Comparison of ENCODE assay signal across 21 cellular contexts in the genomic region with DNA sequence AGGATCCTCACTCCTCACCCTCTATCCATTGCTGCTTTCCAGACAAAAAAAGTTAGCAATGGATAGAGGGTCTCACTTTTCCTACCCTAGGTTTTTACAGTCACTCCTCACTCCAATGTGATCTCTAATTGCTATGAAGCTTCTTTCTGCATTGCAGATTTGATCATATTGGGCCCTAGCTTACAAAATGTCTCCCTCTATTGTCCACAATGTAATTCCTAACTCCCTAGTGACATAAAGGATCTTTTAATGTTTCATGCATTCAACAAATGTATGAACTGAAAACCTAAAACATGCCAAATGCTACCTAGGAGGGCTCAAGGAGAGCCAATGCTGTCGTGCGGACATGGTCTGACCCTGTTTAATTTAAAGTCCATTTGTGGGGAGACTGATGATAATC.
"Had no signal": no experiment of that assay in that cellular context is flagged by ENCODE, and none has a peak within 500 bp of the region (broad histone marks: within the 10 kb centered on the region; RNA-seq: fewer than 3 reads in every experiment).

No MANE protein-coding gene starts in this region.

- H3K9me3 ChIP-seq: gastrocnemius medialis, heart left ventricle had no signal

- H3K4me1 Mint-ChIP-seq: activated CD4-positive, alpha-beta T cell treated with anti-CD3 and anti-CD28 coated beads, Interleukin-2, amount 10 ng/mL, durations not matched to agents 7 days and 5 days; brain; nephron; stimulated activated memory B cell treated with anti-CD40 and anti-IgM and Interleukin-4, amounts not matched to agents 10 μg/mL and 1 μg/mL and 100 μg/mL, for 72 hours had no signal

- ATAC-seq: effector memory CD8-positive, alpha-beta T cell; gastrocnemius medialis; heart left ventricle; left ventricle myocardium superior; stimulated activated memory B cell treated with anti-CD40 and anti-IgM and Interleukin-4, amounts not matched to agents 10 μg/mL and 1 μg/mL and 100 μg/mL, for 72 hours had no signal

- H3K4me3 ChIP-seq: gastrocnemius medialis, heart left ventricle had no signal

- H3K27me3 ChIP-seq: gastrocnemius medialis, heart left ventricle had no signal

- H3K27me3 Mint-ChIP-seq: activated CD4-positive, alpha-beta T cell treated with anti-CD3 and anti-CD28 coated beads, Interleukin-2, amount 10 ng/mL, durations not matched to agents 7 days and 5 days; activated naive CD8-positive, alpha-beta T cell; brain; effector memory CD8-positive, alpha-beta T cell; stimulated activated memory B cell treated with anti-CD40 and anti-IgM and Interleukin-4, amounts not matched to agents 10 μg/mL and 1 μg/mL and 100 μg/mL, for 72 hours had no signal

- H3K36me3 ChIP-seq: gastrocnemius medialis, heart left ventricle had no signal

- H3K27ac Mint-ChIP-seq: activated CD4-positive, alpha-beta T cell treated with anti-CD3 and anti-CD28 coated beads, Interleukin-2, amount 10 ng/mL, durations not matched to agents 7 days and 5 days; activated naive CD8-positive, alpha-beta T cell; brain; effector memory CD8-positive, alpha-beta T cell; nephron; stimulated activated memory B cell treated with anti-CD40 and anti-IgM and Interleukin-4, amounts not matched to agents 10 μg/mL and 1 μg/mL and 100 μg/mL, for 72 hours had no signal

- H3K36me3 Mint-ChIP-seq: activated naive CD8-positive, alpha-beta T cell; brain; stimulated activated memory B cell treated with anti-CD40 and anti-IgM and Interleukin-4, amounts not matched to agents 10 μg/mL and 1 μg/mL and 100 μg/mL, for 72 hours had no signal

- H3K9me3 Mint-ChIP-seq: brain; nephron; stimulated activated memory B cell treated with anti-CD40 and anti-IgM and Interleukin-4, amounts not matched to agents 10 μg/mL and 1 μg/mL and 100 μg/mL, for 72 hours had no signal

- DNase-seq: activated CD4-positive, alpha-beta T cell treated with anti-CD3 and anti-CD28 coated beads, Interleukin-2, amount 10 ng/mL, durations not matched to agents 7 days and 5 days; activated CD4-positive, CD25-positive, alpha-beta regulatory T cell; activated CD8-positive, alpha-beta memory T cell treated with anti-CD3 and anti-CD28 coated beads for 24 hours; activated gamma-delta T cell treated with Interleukin-2 at 50 U/mL for 16 hours; amniotic stem cell; dermis blood vessel endothelial cell; effector memory CD8-positive, alpha-beta T cell; gastrocnemius medialis; heart left ventricle; kidney; left ventricle myocardium superior; mesendoderm; nucleus accumbens; posterior cingulate gyrus; retina; stimulated activated CD4-positive, alpha-beta T cell treated with anti-CD3 and anti-CD28 coated beads, Interleukin-2, amount 100 ng/mL, for 48 hours had no signal

- H3K4me1 ChIP-seq: gastrocnemius medialis, heart left ventricle had no signal

- H3K4me3 Mint-ChIP-seq: activated CD4-positive, alpha-beta T cell treated with anti-CD3 and anti-CD28 coated beads, Interleukin-2, amount 10 ng/mL, durations not matched to agents 7 days and 5 days; activated naive CD8-positive, alpha-beta T cell; brain; effector memory CD8-positive, alpha-beta T cell; nephron; stimulated activated memory B cell treated with anti-CD40 and anti-IgM and Interleukin-4, amounts not matched to agents 10 μg/mL and 1 μg/mL and 100 μg/mL, for 72 hours had no signal

- H3K27ac ChIP-seq: epithelial cell of prostate, gastrocnemius medialis, heart left ventricle had no signal
